Comparison of ENCODE assay signal across 24 cellular contexts in the genomic region with DNA sequence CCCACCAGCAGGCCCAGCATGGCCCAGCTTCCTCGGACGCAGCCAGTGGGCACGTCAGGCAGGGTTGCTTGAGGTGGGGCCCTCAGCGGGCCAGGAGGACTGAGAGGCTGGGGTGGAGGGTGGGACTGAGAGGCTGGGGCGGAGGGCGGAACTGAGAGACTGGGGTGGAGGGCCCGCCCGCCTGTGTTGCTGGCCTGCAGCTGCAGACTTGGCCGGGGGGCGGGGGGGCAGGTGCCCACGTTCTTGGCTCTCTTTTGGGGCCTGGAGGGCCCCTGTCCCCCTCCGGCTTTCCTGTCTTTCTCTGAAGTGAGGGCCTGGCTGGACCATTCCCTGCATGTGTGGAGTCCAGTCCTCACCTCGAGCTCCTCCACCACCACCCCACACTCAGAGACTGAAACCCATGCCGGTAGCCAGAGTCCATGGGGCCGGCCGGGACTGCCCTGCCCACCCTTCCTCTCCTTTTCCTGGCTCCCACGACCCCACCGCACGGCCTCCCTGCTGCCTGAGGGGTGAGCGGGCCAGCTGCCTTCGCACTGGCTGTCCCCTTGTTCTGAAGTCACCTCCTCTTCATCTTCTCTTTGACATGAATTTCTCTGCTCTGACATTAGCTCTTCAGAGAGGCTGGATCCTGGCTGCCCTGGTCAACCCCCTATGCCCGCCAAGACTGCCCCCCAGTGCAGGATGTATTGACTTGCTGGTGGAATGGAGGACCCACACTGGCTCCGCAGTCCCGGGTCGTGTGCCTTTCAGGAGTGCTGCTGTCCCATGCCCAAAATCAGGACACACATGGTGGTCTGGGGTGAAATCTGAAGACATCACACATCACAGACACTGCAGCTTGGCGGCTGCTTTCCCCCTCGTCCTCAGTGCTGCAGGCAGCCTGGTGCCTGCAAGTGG. TPM values are rescaled to one million over a fixed set of nuclear protein-coding genes. Genes with fewer than 3 reads are reported as not detected.
DNase-seq lines count a peak whose midpoint lies in the region; ATAC-seq and TF ChIP-seq lines count a peak whose summit lies in the region.
"Had no signal": no experiment of that assay in that cellular context is flagged by ENCODE, and none has a peak within 500 bp of the region (broad histone marks: within the 10 kb centered on the region; RNA-seq: fewer than 3 reads in every experiment).

No MANE protein-coding gene starts in this region.

- DNase-seq in activated CD8-positive, alpha-beta memory T cell treated with anti-CD3 and anti-CD28 coated beads, Interleukin-2, amount 10 ng/mL, durations not matched to agents 7 days and 5 days: peak; percentile 34
- no peak for DNase-seq in activated CD8-positive, alpha-beta memory T cell treated with anti-CD3 and anti-CD28 coated beads, Interleukin-2, amount 50 U/mL, for 48 hours
- peak; percentile 74 for DNase-seq in H7
- DNase-seq in endothelial cell (ENCODE audit: low spot score): peak; percentile 3
- peak; percentile 31 for DNase-seq in sciatic nerve (ENCODE audit: low spot score)
- no peak for DNase-seq in caudate nucleus (lab: John Stamatoyannopoulos, UW)
- DNase-seq: activated effector memory CD4-positive, alpha-beta T cell treated with anti-CD3 and anti-CD28 coated beads, Interleukin-2, amount 50 U/mL, for 16 hours; C1 segment of cervical spinal cord; GF-D8; mesendoderm; NCI-H82; PC-3; stimulated activated CD4-positive, alpha-beta T cell treated with anti-CD3 and anti-CD28 coated beads, Interleukin-4, amount 100 ng/mL, for 24 hours; T1000 had no signal

- no peaks in the 10 kb centered on the region for H3K9me3 Mint-ChIP-seq in activated CD8-positive, alpha-beta memory T cell treated with anti-CD3 and anti-CD28 coated beads, Interleukin-2, amount 10 ng/mL, durations not matched to agents 7 days and 5 days (ENCODE audit: low read depth)
- H3K9me3 Mint-ChIP-seq in endothelial cell (ENCODE audit: unreplicated experiment): no peaks in the 10 kb centered on the region

- TF ChIP-seq CTCF in endothelial cell (IDR thresholded peaks at IDR 0.05; ENCODE audit: unreplicated experiment): no peak

- no peak overlapping the region for H3K4me3 Mint-ChIP-seq in activated CD8-positive, alpha-beta memory T cell treated with anti-CD3 and anti-CD28 coated beads, Interleukin-2, amount 10 ng/mL, durations not matched to agents 7 days and 5 days
- H3K4me3 Mint-ChIP-seq in endothelial cell (ENCODE audit: unreplicated experiment): no peak overlapping the region

- H3K27ac ChIP-seq in caudate nucleus (ENCODE audit: low read depth, low read length): no peak overlapping the region
- H3K27ac ChIP-seq: heart left ventricle, SK-N-MC had no signal

- peaks cover 5% of the 10 kb centered on the region; the same call in 1 of the 2 replicates for H3K27me3 ChIP-seq in H7 (ENCODE audit: control insufficient read depth, insufficient read depth, low read length)

- peaks cover 13% of the 10 kb centered on the region for H3K27me3 Mint-ChIP-seq in activated CD8-positive, alpha-beta memory T cell treated with anti-CD3 and anti-CD28 coated beads, Interleukin-2, amount 10 ng/mL, durations not matched to agents 7 days and 5 days
- peaks cover 28% of the 10 kb centered on the region for H3K27me3 Mint-ChIP-seq in endothelial cell (ENCODE audit: unreplicated experiment)

- no peaks in the 10 kb centered on the region for H3K36me3 Mint-ChIP-seq in activated CD8-positive, alpha-beta memory T cell treated with anti-CD3 and anti-CD28 coated beads, Interleukin-2, amount 10 ng/mL, durations not matched to agents 7 days and 5 days
- H3K36me3 Mint-ChIP-seq in endothelial cell (ENCODE audit: low read depth, unreplicated experiment): no peaks in the 10 kb centered on the region

- ATAC-seq in activated CD8-positive, alpha-beta memory T cell treated with anti-CD3 and anti-CD28 coated beads, Interleukin-2, amount 10 ng/mL, durations not matched to agents 7 days and 5 days: no peak
- no peak for ATAC-seq in sciatic nerve
- no peak for ATAC-seq in HG03457 (IDR thresholded peaks at IDR 0.05; ENCODE audit: unreplicated experiment)
- ATAC-seq in GM18505 (IDR thresholded peaks at IDR 0.05; ENCODE audit: unreplicated experiment): no peak
- ATAC-seq: GM12878; heart left ventricle; naive thymus-derived CD8-positive, alpha-beta T cell; PC-3 had no signal

- H3K36me3 ChIP-seq in H7 (replicated peaks; ENCODE audit: control insufficient read depth, insufficient read depth, low read length): no peaks in the 10 kb centered on the region
- H3K36me3 ChIP-seq: HAP-1, heart left ventricle had no signal

- no peak overlapping the region for H3K4me3 ChIP-seq in H7 (ENCODE audit: insufficient read depth, low read depth, low read length)
- H3K4me3 ChIP-seq: GM12878, HAP-1, heart left ventricle, SK-N-MC, smooth muscle cell had no signal

- CTCF ChIA-PET in activated CD8-positive, alpha-beta memory T cell treated with anti-CD3 and anti-CD28 coated beads, Interleukin-2, amount 10 ng/mL, durations not matched to agents 7 days and 5 days (lab: Charles Lee): no interaction called here

- H3K4me1 Mint-ChIP-seq in activated CD8-positive, alpha-beta memory T cell treated with anti-CD3 and anti-CD28 coated beads, Interleukin-2, amount 10 ng/mL, durations not matched to agents 7 days and 5 days: no peaks in the 10 kb centered on the region
- H3K4me1 Mint-ChIP-seq in endothelial cell (ENCODE audit: unreplicated experiment): peaks cover 2% of the 10 kb centered on the region

- no peak overlapping the region for H3K27ac Mint-ChIP-seq in activated CD8-positive, alpha-beta memory T cell treated with anti-CD3 and anti-CD28 coated beads, Interleukin-2, amount 10 ng/mL, durations not matched to agents 7 days and 5 days
- H3K27ac Mint-ChIP-seq in endothelial cell (ENCODE audit: unreplicated experiment): no peak overlapping the region
- H3K27ac Mint-ChIP-seq: naive thymus-derived CD8-positive, alpha-beta T cell; progenitor cell of endocrine pancreas had no signal

- no peak for TF ChIP-seq POLR2A in GM18505 (IDR thresholded peaks at IDR 0.05; ENCODE audit: borderline replicate concordance, extremely low read depth, insufficient read depth, insufficient read length)

- intact Hi-C loops in sciatic nerve (cut with DNase I): no loop called here

RNA-seq across cellular contexts. Expression of a gene that starts 10.1 kb away (rescaled TPM):
- not detected for total RNA-seq in activated CD8-positive, alpha-beta memory T cell treated with anti-CD3 and anti-CD28 coated beads, Interleukin-2, amount 10 ng/mL, durations not matched to agents 7 days and 5 days
- not detected in 2 replicates for total RNA-seq in H7 (2014; rRNA removed; shearing (Covaris generic))
- total RNA-seq in endothelial cell (ENCODE audit: unreplicated experiment) (not detected), sciatic nerve (not detected)
- total RNA-seq: GM12878; heart left ventricle; M059J; naive thymus-derived CD8-positive, alpha-beta T cell; PC-3; progenitor cell of endocrine pancreas; smooth muscle cell had no signal

Comparison
In these comparisons a context has a peak if more than half of its experiments do, and no peak if none do; other contexts are left out.
1. DNase-seq: peak in activated CD8-positive, alpha-beta memory T cell treated with anti-CD3 and anti-CD28 coated beads, Interleukin-2, amount 10 ng/mL, durations not matched to agents 7 days and 5 days (single experiment), H7 (single experiment), endothelial cell (single experiment) and sciatic nerve (single experiment); none in activated CD8-positive, alpha-beta memory T cell treated with anti-CD3 and anti-CD28 coated beads, Interleukin-2, amount 50 U/mL, for 48 hours (single experiment) and caudate nucleus (0 of 61).